In the genomic region with DNA sequence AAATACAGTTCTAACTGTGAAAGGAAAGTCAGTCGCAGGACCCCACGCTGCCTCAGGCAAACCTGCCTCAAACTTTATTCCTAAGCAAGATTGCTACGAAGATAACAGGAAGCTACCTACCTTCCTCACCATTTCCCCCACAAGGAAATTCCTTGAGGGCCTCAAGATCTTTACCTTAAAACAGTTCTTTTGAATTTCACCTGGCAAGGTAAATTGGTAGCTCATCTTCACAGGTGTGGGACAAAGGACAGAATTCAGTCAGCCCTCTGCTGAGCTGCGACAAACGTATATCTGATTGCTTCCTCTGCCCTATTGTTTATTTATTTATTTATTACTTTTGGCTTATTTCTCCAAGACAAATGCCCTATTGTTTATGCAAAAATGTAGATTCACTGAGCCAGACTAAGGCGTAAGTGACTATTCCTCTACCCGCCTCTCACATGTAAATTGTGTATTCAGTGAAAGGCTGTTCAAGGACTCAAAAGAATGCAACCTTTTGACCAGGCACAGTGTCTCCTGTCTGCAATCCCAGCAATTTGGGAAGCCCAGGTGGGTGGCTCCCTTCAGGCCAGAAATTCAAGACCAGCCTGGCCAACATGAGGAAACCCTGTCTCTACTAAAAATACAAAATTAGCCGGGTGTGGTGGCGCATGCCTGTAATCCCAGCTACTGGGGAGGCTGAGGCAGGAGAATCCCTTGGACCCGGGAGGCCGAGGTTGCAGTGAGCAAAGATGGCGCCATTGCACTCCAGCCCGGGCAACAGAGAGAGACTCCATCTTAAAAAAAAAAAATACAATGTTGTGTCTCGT, we compare ENCODE assay signal across 15 cellular contexts. TPM values are rescaled to one million over a fixed set of nuclear protein-coding genes. Genes with fewer than 3 reads are reported as not detected.
DNase-seq lines count a peak whose midpoint lies in the region; ATAC-seq and TF ChIP-seq lines count a peak whose summit lies in the region.
"Had no signal": no experiment of that assay in that cellular context is flagged by ENCODE, and none has a peak within 500 bp of the region (broad histone marks: within the 10 kb centered on the region; RNA-seq: fewer than 3 reads in every experiment).

No MANE protein-coding gene starts in this region.

- TF ChIP-seq CTCF in VCaP (conservative IDR thresholded peaks at IDR 0.05) (no peak), tibial nerve (IDR thresholded peaks at IDR 0.05) (no peak)

- H3K27me3 Mint-ChIP-seq in memory B cell = peaks cover 5% of the 10 kb centered on the region

- no peak overlapping the region for H3K4me3 Mint-ChIP-seq in memory B cell
- H3K4me3 Mint-ChIP-seq: CD8-positive, alpha-beta memory T cell had no signal

- no peaks in the 10 kb centered on the region for H3K36me3 Mint-ChIP-seq in memory B cell
- H3K36me3 Mint-ChIP-seq: CD8-positive, alpha-beta memory T cell had no signal

- peak; percentile 97 for ATAC-seq in HG02759 (IDR thresholded peaks at IDR 0.05; ENCODE audit: unreplicated experiment)
- ATAC-seq in memory B cell (ENCODE audit: low read depth) = peak; percentile 62
- ATAC-seq: GM12878 had no signal

- WGBS in tibial nerve, 2 donors = 75 to 76% methylated on average over 14 of the region's 14 CpGs

- H3K27ac ChIP-seq in VCaP (peak overlapping the region; percentile 99), tibial nerve (no peak overlapping the region)
- H3K27ac ChIP-seq: right lobe of liver had no signal

- TF ChIP-seq POLR2A in tibial nerve (IDR thresholded peaks at IDR 0.05) = no peak

- no peaks in the 10 kb centered on the region for H3K36me3 ChIP-seq in tibial nerve
- H3K36me3 ChIP-seq: right lobe of liver had no signal

- H3K27ac Mint-ChIP-seq in memory B cell = no peak overlapping the region

- H3K9me3 ChIP-seq in tibial nerve = no peaks in the 10 kb centered on the region
- H3K9me3 ChIP-seq: right lobe of liver had no signal

- no peaks in the 10 kb centered on the region for H3K4me1 Mint-ChIP-seq in memory B cell

- H3K9me3 Mint-ChIP-seq in memory B cell = no peaks in the 10 kb centered on the region
- H3K9me3 Mint-ChIP-seq: CD8-positive, alpha-beta memory T cell had no signal

- H3K4me1 ChIP-seq in tibial nerve = no peaks in the 10 kb centered on the region
- H3K4me1 ChIP-seq: right lobe of liver had no signal

- DNase-seq in ELF-1 (ENCODE audit: low read depth, low spot score) (peak; percentile 91), memory B cell (ENCODE audit: low spot score in 2 of 2) (no peak), NCI-H774 (lab: John Stamatoyannopoulos, UW) (no peak), tibial nerve (ENCODE audit: low spot score in 2 of 2) (no peak), NCI-H510A treated with DMSO at 0.1 percent for 48 hours (lab: John Stamatoyannopoulos, UW) (no peak)
- DNase-seq in activated T-cell treated with anti-CD3 and anti-CD28 coated beads, Interleukin-2, amount 50 U/mL, for 1 hour = no peak
- DNase-seq: activated CD8-positive, alpha-beta memory T cell treated with anti-CD3 and anti-CD28 coated beads, Interleukin-2, amount 50 U/mL, for 48 hours; CD8-positive, alpha-beta memory T cell; Kasumi-1; NCI-H510A; right lobe of liver had no signal

- no peaks in the 10 kb centered on the region for H3K27me3 ChIP-seq in tibial nerve
- H3K27me3 ChIP-seq: right lobe of liver had no signal

- no peak for TF ChIP-seq EP300 in tibial nerve (IDR thresholded peaks at IDR 0.05)

- no peak overlapping the region for H3K4me3 ChIP-seq in tibial nerve
- H3K4me3 ChIP-seq: GM12878, right lobe of liver had no signal

RNA-seq across cellular contexts. Expression of a gene that starts 17.3 kb away (rescaled TPM):
- total RNA-seq in tibial nerve = 10 to 100 TPM in 2 of 4 donors, 1 to 10 TPM in 2; 9.0 to 23.7 (median 12.3) TPM

RNA-seq across cellular contexts. Expression of a gene that starts 31.6 kb away (rescaled TPM):
- not detected for total RNA-seq in tibial nerve
- total RNA-seq: CD8-positive, alpha-beta memory T cell; fibroblast of lung; GM12878 had no signal
